In genomic region chr12:94590428-94590827, GRCh38 we compare ENCODE assay signal across 1 cellular context.
TF ChIP-seq lines count a peak whose summit lies in the region.

No MANE protein-coding gene starts in this region.

TF ChIP-seq in endothelial cell of umbilical vein, 7 proteins besides CTCF, POLR2A, EP300 and RAD21:
- TF ChIP-seq EZH2 (IDR thresholded peaks at IDR 0.05; ENCODE audit: borderline replicate concordance, low read depth, low read length, severe bottlenecking) = no peak
